Comparison of ENCODE assay signal across 21 cellular contexts in genomic region chr19:50761501-50761900, GRCh38. TPM values are rescaled to one million over a fixed set of nuclear protein-coding genes. Genes with fewer than 3 reads are reported as not detected.
"Had no signal": no experiment of that assay in that cellular context is flagged by ENCODE, and none has a peak within 500 bp of the region (broad histone marks: within the 10 kb centered on the region; RNA-seq: fewer than 3 reads in every experiment).

No MANE protein-coding gene starts in this region.

RNA-seq across cellular contexts. Expression of gene GPR32, which starts 8.8 kb away (rescaled TPM):
- total RNA-seq: activated naive CD4-positive, alpha-beta T cell treated with anti-CD3 and anti-CD28 coated beads for 36 hours; activated naive CD4-positive, alpha-beta T cell treated with anti-CD3 and anti-CD28 coated beads, Interleukin-2, amount 50 U/mL, for 72 hours; activated naive CD8-positive, alpha-beta T cell treated with anti-CD3 and anti-CD28 coated beads for 36 hours; activated naive CD8-positive, alpha-beta T cell treated with anti-CD3 and anti-CD28 coated beads, Interleukin-2, amount 10 ng/mL, durations not matched to agents 7 days and 5 days; activated T-cell treated with anti-CD3 and anti-CD28 coated beads, Interleukin-2, amount 50 U/mL, for 4 hours; activated T-cell treated with anti-CD3 and anti-CD28 coated beads, Interleukin-2, amount 50 U/mL, for 72 hours; activated T-helper 1 cell treated with anti-CD3 and anti-CD28 coated beads, Interleukin-12 subunit alpha, Interleukin-12 subunit beta, Interleukin-2, Interleukin-4 antibody, amounts not matched to agents 30 ng/mL and 10 ng/mL and 1 ng/mL, durations not matched to agents 14 hours and 24 hours and 36 hours; activated T-helper 17 cell treated with anti-CD3 and anti-CD28 coated beads, Interleukin-2, amount 50 U/mL, for 72 hours; activated T-helper 2 cell treated with anti-CD3 and anti-CD28 coated beads, Interferon-gamma antibody, Interleukin-2, Interleukin-4, amounts not matched to agents 10 μg/mL and 5 μg/mL and 100 μg/mL, durations not matched to agents 14 hours and 24 hours and 36 hours; adrenal gland; aorta; ascending aorta; astrocyte; body of pancreas; breast epithelium; bronchial epithelial cell; cardiac muscle cell; cardiac septum; cerebellum; chondrocyte had no signal
- polyA plus RNA-seq: adipose tissue, adrenal gland, aorta, cardiac muscle cell had no signal

RNA-seq across cellular contexts. Expression of gene ACP4, which starts 28.7 kb away (rescaled TPM):
- total RNA-seq: activated naive CD4-positive, alpha-beta T cell treated with anti-CD3 and anti-CD28 coated beads for 36 hours; activated naive CD4-positive, alpha-beta T cell treated with anti-CD3 and anti-CD28 coated beads, Interleukin-2, amount 50 U/mL, for 72 hours; activated naive CD8-positive, alpha-beta T cell treated with anti-CD3 and anti-CD28 coated beads for 36 hours; activated naive CD8-positive, alpha-beta T cell treated with anti-CD3 and anti-CD28 coated beads, Interleukin-2, amount 10 ng/mL, durations not matched to agents 7 days and 5 days; activated T-cell treated with anti-CD3 and anti-CD28 coated beads, Interleukin-2, amount 50 U/mL, for 4 hours; activated T-cell treated with anti-CD3 and anti-CD28 coated beads, Interleukin-2, amount 50 U/mL, for 72 hours; activated T-helper 1 cell treated with anti-CD3 and anti-CD28 coated beads, Interleukin-12 subunit alpha, Interleukin-12 subunit beta, Interleukin-2, Interleukin-4 antibody, amounts not matched to agents 30 ng/mL and 10 ng/mL and 1 ng/mL, durations not matched to agents 14 hours and 24 hours and 36 hours; activated T-helper 17 cell treated with anti-CD3 and anti-CD28 coated beads, Interleukin-2, amount 50 U/mL, for 72 hours; activated T-helper 2 cell treated with anti-CD3 and anti-CD28 coated beads, Interferon-gamma antibody, Interleukin-2, Interleukin-4, amounts not matched to agents 10 μg/mL and 5 μg/mL and 100 μg/mL, durations not matched to agents 14 hours and 24 hours and 36 hours; adrenal gland; aorta; ascending aorta; astrocyte; body of pancreas; breast epithelium; bronchial epithelial cell; cardiac muscle cell; cardiac septum; cerebellum; chondrocyte had no signal
- polyA plus RNA-seq: adipose tissue, adrenal gland, aorta had no signal

RNA-seq across cellular contexts. Expression of gene CLEC11A, which starts 38.3 kb away (rescaled TPM):
- total RNA-seq: ascending aorta, astrocyte had no signal

RNA-seq across cellular contexts. Expression of gene SHANK1, which starts 41.9 kb away (rescaled TPM):
- total RNA-seq: activated naive CD4-positive, alpha-beta T cell treated with anti-CD3 and anti-CD28 coated beads for 36 hours; activated naive CD8-positive, alpha-beta T cell treated with anti-CD3 and anti-CD28 coated beads, Interleukin-2, amount 10 ng/mL, durations not matched to agents 7 days and 5 days; activated T-helper 1 cell treated with anti-CD3 and anti-CD28 coated beads, Interleukin-12 subunit alpha, Interleukin-12 subunit beta, Interleukin-2, Interleukin-4 antibody, amounts not matched to agents 30 ng/mL and 10 ng/mL and 1 ng/mL, durations not matched to agents 14 hours and 24 hours and 36 hours; activated T-helper 17 cell treated with anti-CD3 and anti-CD28 coated beads, Interleukin-2, amount 50 U/mL, for 72 hours; activated T-helper 2 cell treated with anti-CD3 and anti-CD28 coated beads, Interferon-gamma antibody, Interleukin-2, Interleukin-4, amounts not matched to agents 10 μg/mL and 5 μg/mL and 100 μg/mL, durations not matched to agents 14 hours and 24 hours and 36 hours; astrocyte; bronchial epithelial cell had no signal
